25 cellular contexts compared by ENCODE assay signal in genomic region chr13:35649162-35649561, GRCh38.
DNase-seq lines count a peak whose midpoint lies in the region; ATAC-seq, FAIRE-seq and TF ChIP-seq lines count a peak whose summit lies in the region.
"Had no signal": no experiment of that assay in that cellular context is flagged by ENCODE, and none has a peak within 500 bp of the region (broad histone marks: within the 10 kb centered on the region; RNA-seq: fewer than 3 reads in every experiment).

No MANE protein-coding gene starts in this region.

- no peak overlapping the region for H3K4me3 ChIP-seq in bronchial epithelial cell (ENCODE audit: low read depth, low read length)
- H3K4me3 ChIP-seq in foreskin fibroblast (ENCODE audit: low read depth in 1 of 2, low read length in 2 of 2), result no peak overlapping the region
- H3K4me3 ChIP-seq: heart left ventricle, SK-N-MC, skin epidermis, thyroid gland had no signal

- DNase-seq in AML-193 (lab: John Stamatoyannopoulos, UW) (peak; percentile 19 to 26), GM04503 (ENCODE audit: low read depth) (peak; percentile 21), bronchial epithelial cell (ENCODE audit: low read depth) (peak; percentile 50), foreskin fibroblast (peak; percentile 24 to 62), LoVo (ENCODE audit: low spot score) (no peak), NCI-H2227 (lab: John Stamatoyannopoulos, UW; ENCODE audit: unreplicated experiment) (no peak)
- DNase-seq: activated CD4-positive, alpha-beta T cell treated with anti-CD3 and anti-CD28 coated beads for 36 hours; activated effector memory CD4-positive, alpha-beta T cell treated with anti-CD3 and anti-CD28 coated beads, Interleukin-2, amount 50 U/mL, for 16 hours; activated naive CD8-positive, alpha-beta T cell treated with anti-CD3 and anti-CD28 coated beads for 36 hours; activated T-cell treated with anti-CD3 and anti-CD28 coated beads for 4 hours; CD4-positive, alpha-beta memory T cell; heart left ventricle; NCI-H1417; NCI-H2081; NCI-H226; NCI-H748 treated with DMSO at 0.1 percent for 48 hours; T-helper 2 cell; thyroid gland had no signal

- no peak for ATAC-seq in esophagus mucosa
- no peak for ATAC-seq in GM21515 (IDR thresholded peaks at IDR 0.05; ENCODE audit: unreplicated experiment)
- ATAC-seq: activated CD4-positive, alpha-beta T cell treated with anti-CD3 and anti-CD28 coated beads for 36 hours; foreskin keratinocyte had no signal

- no peaks in the 10 kb centered on the region for H3K36me3 ChIP-seq in bronchial epithelial cell (ENCODE audit: control insufficient read depth, insufficient read depth, low read length)
- H3K36me3 ChIP-seq: thyroid gland had no signal

- no peaks in the 10 kb centered on the region for H3K27me3 ChIP-seq in bronchial epithelial cell (ENCODE audit: control insufficient read depth, insufficient read depth, low read length)
- H3K27me3 ChIP-seq: heart left ventricle, thyroid gland had no signal

- no peak for TF ChIP-seq CTCF in bronchial epithelial cell (IDR thresholded peaks at IDR 0.05; ENCODE audit: insufficient read depth, low read length, severe bottlenecking)
- TF ChIP-seq CTCF in foreskin fibroblast (IDR thresholded peaks at IDR 0.05; ENCODE audit: low read depth, low read length), result no peak

- FAIRE-seq in bronchial epithelial cell (lab: Jason Lieb, UNC), result no peak
- FAIRE-seq: endometrium, H54 had no signal

Comparison
In these comparisons a context has a peak if more than half of its experiments do, and no peak if none do; other contexts are left out.
1. DNase-seq: peak in AML-193 (2 of 2), GM04503 (single experiment), bronchial epithelial cell (single experiment) and foreskin fibroblast (2 of 2); none in LoVo (single experiment) and NCI-H2227 (single experiment).